In the genomic region with DNA sequence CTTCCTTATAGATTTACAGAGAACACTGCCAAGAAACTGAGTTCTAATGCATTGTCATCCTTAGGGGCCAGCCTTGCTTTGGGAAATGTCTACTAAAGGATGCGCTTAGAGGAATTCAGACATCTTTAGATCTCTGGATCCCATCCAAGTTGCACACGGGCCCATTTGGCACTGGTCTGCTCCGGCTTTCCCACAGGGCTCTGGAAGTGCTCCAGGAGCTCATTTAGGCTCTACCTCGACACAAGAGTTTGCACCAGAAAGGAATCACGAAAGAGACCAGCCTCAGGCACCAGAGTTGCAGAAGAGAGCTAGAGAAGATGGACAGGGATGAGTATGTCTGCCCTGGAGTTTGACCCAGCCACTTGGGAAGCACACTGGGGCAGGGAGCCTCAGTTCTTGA, we compare ENCODE assay signal across 15 cellular contexts.
DNase-seq lines count a peak whose midpoint lies in the region; ATAC-seq and TF ChIP-seq lines count a peak whose summit lies in the region.
"Had no signal": no experiment of that assay in that cellular context is flagged by ENCODE, and none has a peak within 500 bp of the region (broad histone marks: within the 10 kb centered on the region; RNA-seq: fewer than 3 reads in every experiment).

No MANE protein-coding gene starts in this region.

- H2AFZ ChIP-seq in PC-3 (ENCODE audit: low read length) = no peak overlapping the region

- no peaks in the 10 kb centered on the region for H3F3A ChIP-seq in PC-3 (ENCODE audit: low read length, unreplicated experiment)

- intact Hi-C loops in PC-3 (cut with micrococcal nuclease) = no loop called here

- H3K9me2 ChIP-seq in PC-3 (replicated peaks; ENCODE audit: low read length) = no peaks in the 10 kb centered on the region

- POLR2A ChIA-PET in HEK293 (lab: Yijun Ruan, JAX) = no interaction called here
- POLR2A ChIA-PET in PC-3 (lab: Charles Lee; ENCODE audit: unreplicated experiment) = no interaction called here

- DNase-seq in DMS79 treated with DMSO at 0.1 percent for 48 hours (lab: John Stamatoyannopoulos, UW) = peak; percentile 16
- DNase-seq in PC-3 = peak; percentile 37
- DNase-seq in fibroblast of the aortic adventitia (ENCODE audit: low read depth) = peak; percentile 32
- no peak for DNase-seq in NCI-H2081 treated with DMSO at 0.1 percent for 48 hours (lab: John Stamatoyannopoulos, UW)
- DNase-seq in NK-92 treated with Interleukin-12 subunit alpha and Interleukin-12 subunit beta, amount 100 ng/mL, for 24 hours (lab: John Stamatoyannopoulos, UW) = no peak
- DNase-seq: Caco-2, DND-41, NCI-H146, NCI-H748 treated with DMSO at 0.1 percent for 48 hours, Right ventricle myocardium superior had no signal

- no peaks in the 10 kb centered on the region for H3K79me2 ChIP-seq in PC-3 (ENCODE audit: low read length)

- CTCF ChIA-PET in HEK293 (lab: Yijun Ruan, JAX) (interaction anchor here (1.2 kb wide), 1 partner anchor 9 kb away, joined by 5 read pairs; no protein-coding TSS in a partner anchor), PC-3 (lab: Charles Lee) (no interaction called here)

- no peak overlapping the region for H3K4me3 ChIP-seq in HEK293 (ENCODE audit: low read depth, low read length)
- no peak overlapping the region for H3K4me3 ChIP-seq in PC-3 (ENCODE audit: low read length)
- no peak overlapping the region for H3K4me3 ChIP-seq in fibroblast of the aortic adventitia (ENCODE audit: low read depth, low read length)
- H3K4me3 ChIP-seq: A549 had no signal

- H4K20me1 ChIP-seq in PC-3 (ENCODE audit: low read length) = no peaks in the 10 kb centered on the region

- H3K9me3 ChIP-seq in HEK293 (ENCODE audit: control insufficient read depth, insufficient read depth, low read depth, low read length) (no peaks in the 10 kb centered on the region; the same call in 1 of the 2 replicates), PC-3 (ENCODE audit: low read length) (no peaks in the 10 kb centered on the region)
- H3K9me3 ChIP-seq: A549, Caco-2 had no signal

- no peak overlapping the region for H3K4me2 ChIP-seq in PC-3 (ENCODE audit: low read length)
- H3K4me2 ChIP-seq: A549 had no signal

- TF ChIP-seq CTCF in HEK293 (tag by site-specific recombination; IDR thresholded peaks at IDR 0.05) (no peak), PC-3 (conservative IDR thresholded peaks at IDR 0.05; ENCODE audit: low read depth, low read length) (no peak), fibroblast of the aortic adventitia (IDR thresholded peaks at IDR 0.05; ENCODE audit: insufficient read depth, low read length) (no peak)

- H3K4me1 ChIP-seq in HEK293 (ENCODE audit: control insufficient read depth, insufficient read depth, low read length) = peaks cover under 1% of the 10 kb centered on the region; the same call in 1 of the 2 replicates
- peaks cover 7% of the 10 kb centered on the region for H3K4me1 ChIP-seq in PC-3 (ENCODE audit: insufficient read depth, low read length)
- H3K4me1 ChIP-seq: A549, Caco-2 had no signal

- no TSS peak for BruUV-seq in PC-3 (replicated peaks; lab: Mats Ljungman, UMichigan)

- H3K36me3 ChIP-seq in HEK293 (ENCODE audit: control insufficient read depth in 2 of 2, insufficient read depth in 1 of 2, low read length in 2 of 2) (no peaks in the 10 kb centered on the region), PC-3 (ENCODE audit: low read depth, low read length) (no peaks in the 10 kb centered on the region)

- no peak for ATAC-seq in PC-3
- ATAC-seq in GM19455 (IDR thresholded peaks at IDR 0.05; ENCODE audit: unreplicated experiment) = no peak
- ATAC-seq: A549, HepG2, Panc1 had no signal

- H3K9ac ChIP-seq in PC-3 (ENCODE audit: low read length) = no peak overlapping the region

- no peaks in the 10 kb centered on the region for H3K27me3 ChIP-seq in PC-3 (ENCODE audit: low read length)

- no peak overlapping the region for H3K27ac ChIP-seq in HEK293 (ENCODE audit: extremely low read depth, low read depth, low read length)
- no peak overlapping the region for H3K27ac ChIP-seq in PC-3 (ENCODE audit: low read length)
- H3K27ac ChIP-seq: A549 had no signal

TF ChIP-seq in HEK293, 187 proteins besides CTCF, POLR2A, EP300 and RAD21:
- TF ChIP-seq, protein P1, sequence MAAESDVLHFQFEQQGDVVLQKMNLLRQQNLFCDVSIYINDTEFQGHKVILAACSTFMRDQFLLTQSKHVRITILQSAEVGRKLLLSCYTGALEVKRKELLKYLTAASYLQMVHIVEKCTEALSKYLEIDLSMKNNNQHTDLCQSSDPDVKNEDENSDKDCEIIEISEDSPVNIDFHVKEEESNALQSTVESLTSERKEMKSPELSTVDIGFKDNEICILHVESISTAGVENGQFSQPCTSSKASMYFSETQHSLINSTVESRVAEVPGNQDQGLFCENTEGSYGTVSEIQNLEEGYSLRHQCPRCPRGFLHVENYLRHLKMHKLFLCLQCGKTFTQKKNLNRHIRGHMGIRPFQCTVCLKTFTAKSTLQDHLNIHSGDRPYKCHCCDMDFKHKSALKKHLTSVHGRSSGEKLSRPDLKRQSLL (tag by site-specific recombination; IDR thresholded peaks at IDR 0.05) = peak; percentile 57; the same call in 1 of the 2 replicates
- TF ChIP-seq ZNF585B (tag by site-specific recombination; IDR thresholded peaks at IDR 0.05) = no peak

Comparison
In these comparisons a context has a peak if more than half of its experiments do, and no peak if none do; other contexts are left out.
1. DNase-seq: peak in DMS79 treated with DMSO at 0.1 percent for 48 hours (single experiment), PC-3 (single experiment) and fibroblast of the aortic adventitia (single experiment); none in NCI-H2081 treated with DMSO at 0.1 percent for 48 hours (single experiment) and NK-92 treated with Interleukin-12 subunit alpha and Interleukin-12 subunit beta, amount 100 ng/mL, for 24 hours (single experiment).